Comparison of ENCODE assay signal across 13 cellular contexts in the genomic region with DNA sequence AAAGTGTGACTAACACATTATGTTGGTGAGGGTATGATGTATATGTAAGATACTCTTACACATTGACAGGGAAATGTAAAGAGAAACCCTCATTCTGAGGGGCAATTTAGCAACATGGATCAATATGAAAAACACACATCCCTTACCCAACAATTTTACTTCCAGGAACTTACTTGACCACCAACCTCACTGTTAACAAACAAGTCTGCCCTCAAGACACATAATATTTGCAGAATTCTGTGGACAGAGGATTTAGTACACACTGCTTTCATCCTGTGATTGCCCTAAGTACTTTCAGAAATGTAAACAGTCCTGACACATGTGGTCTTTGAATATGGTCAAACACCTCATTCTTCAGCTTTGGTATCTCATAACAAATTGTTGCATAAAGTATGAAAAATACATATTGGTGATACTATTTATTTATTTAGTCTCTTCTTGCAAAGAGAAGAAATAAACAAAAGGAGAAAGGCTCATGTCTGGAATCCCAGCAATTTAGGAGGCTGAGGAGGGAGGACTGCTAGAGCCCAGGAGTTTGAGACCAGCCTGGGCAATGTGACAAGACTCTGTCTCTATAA. TPM values are rescaled to one million over a fixed set of nuclear protein-coding genes. Genes with fewer than 3 reads are reported as not detected.
DNase-seq lines count a peak whose midpoint lies in the region; ATAC-seq and TF ChIP-seq lines count a peak whose summit lies in the region.
"Had no signal": no experiment of that assay in that cellular context is flagged by ENCODE, and none has a peak within 500 bp of the region (broad histone marks: within the 10 kb centered on the region; RNA-seq: fewer than 3 reads in every experiment).

No MANE protein-coding gene starts in this region.

- DNase-seq in AG08396 (ENCODE audit: low spot score): peak; percentile 33
- peak; percentile 81 for DNase-seq in EH (ENCODE audit: low read depth)
- no peak for DNase-seq in activated CD4-positive, alpha-beta memory T cell treated with anti-CD3 and anti-CD28 coated beads, Interleukin-2, amount 10 ng/mL, durations not matched to agents 7 days and 5 days
- DNase-seq in fibroblast of mammary gland (ENCODE audit: low read depth): peak; percentile 14
- no peak for DNase-seq in HEK293T (ENCODE audit: extremely low spot score)
- no peak for DNase-seq in cardiac septum (ENCODE audit: low spot score)
- DNase-seq: cerebellar nuclear complex, kidney glomerular epithelial cell, NCI-H1436 treated with DMSO at 0.1 percent for 48 hours had no signal

- H3K27me3 Mint-ChIP-seq in activated CD4-positive, alpha-beta memory T cell treated with anti-CD3 and anti-CD28 coated beads, Interleukin-2, amount 10 ng/mL, durations not matched to agents 7 days and 5 days: no peaks in the 10 kb centered on the region

- POLR2A ChIA-PET in activated CD4-positive, alpha-beta memory T cell treated with anti-CD3 and anti-CD28 coated beads, Interleukin-2, amount 10 ng/mL, durations not matched to agents 7 days and 5 days (lab: Charles Lee): no interaction called here
- POLR2A ChIA-PET in HEK293T (lab: Yijun Ruan, JAX): no interaction called here

- H3K27ac Mint-ChIP-seq in activated CD4-positive, alpha-beta memory T cell treated with anti-CD3 and anti-CD28 coated beads, Interleukin-2, amount 10 ng/mL, durations not matched to agents 7 days and 5 days: peak overlapping the region; percentile 56

- intact Hi-C loops in cardiac septum (cut with DNase I): no loop called here

- no peak overlapping the region for H3K4me3 Mint-ChIP-seq in activated CD4-positive, alpha-beta memory T cell treated with anti-CD3 and anti-CD28 coated beads, Interleukin-2, amount 10 ng/mL, durations not matched to agents 7 days and 5 days

- peaks cover 63% of the 10 kb centered on the region for H3K4me1 Mint-ChIP-seq in activated CD4-positive, alpha-beta memory T cell treated with anti-CD3 and anti-CD28 coated beads, Interleukin-2, amount 10 ng/mL, durations not matched to agents 7 days and 5 days

- CTCF ChIA-PET in activated CD4-positive, alpha-beta memory T cell treated with anti-CD3 and anti-CD28 coated beads, Interleukin-2, amount 10 ng/mL, durations not matched to agents 7 days and 5 days (lab: Charles Lee): no interaction called here
- CTCF ChIA-PET in HEK293T (lab: Yijun Ruan, JAX): no interaction called here

- no peak for TF ChIP-seq CTCF in fibroblast of mammary gland (conservative IDR thresholded peaks at IDR 0.05; ENCODE audit: control insufficient read depth, insufficient read depth, low read depth, low read length)

- no peaks in the 10 kb centered on the region for H3K9me3 Mint-ChIP-seq in activated CD4-positive, alpha-beta memory T cell treated with anti-CD3 and anti-CD28 coated beads, Interleukin-2, amount 10 ng/mL, durations not matched to agents 7 days and 5 days

- H3K4me3 ChIP-seq in fibroblast of mammary gland (ENCODE audit: control insufficient read depth, low read depth, low read length): no peak overlapping the region

- peaks cover 21% of the 10 kb centered on the region for H3K36me3 Mint-ChIP-seq in activated CD4-positive, alpha-beta memory T cell treated with anti-CD3 and anti-CD28 coated beads, Interleukin-2, amount 10 ng/mL, durations not matched to agents 7 days and 5 days (ENCODE audit: low read depth)

- ATAC-seq in GM18519 (IDR thresholded peaks at IDR 0.05; ENCODE audit: low FRiP score, unreplicated experiment): no peak
- ATAC-seq in HG03354 (IDR thresholded peaks at IDR 0.05; ENCODE audit: poor library complexity, severe bottlenecking, unreplicated experiment): no peak

TF ChIP-seq in HEK293T, 16 proteins besides CTCF, POLR2A, EP300 and RAD21:
- TF ChIP-seq FOXM1 (IDR thresholded peaks at IDR 0.05; ENCODE audit: borderline replicate concordance) (no peak), SUZ12 (IDR thresholded peaks at IDR 0.05) (no peak), L3MBTL2 (conservative IDR thresholded peaks at IDR 0.05) (no peak), TARDBP (IDR thresholded peaks at IDR 0.05) (no peak), ELF4 (IDR thresholded peaks at IDR 0.05) (no peak), NFRKB (IDR thresholded peaks at IDR 0.05) (no peak), ZNF384 (IDR thresholded peaks at IDR 0.05) (no peak), HDGF (IDR thresholded peaks at IDR 0.05; ENCODE audit: borderline replicate concordance) (no peak), FOXA1 (IDR thresholded peaks at IDR 0.05) (no peak), ARNT (IDR thresholded peaks at IDR 0.05) (no peak), BHLHE40 (IDR thresholded peaks at IDR 0.05; ENCODE audit: borderline replicate concordance) (no peak), PKNOX1 (IDR thresholded peaks at IDR 0.05) (no peak), CTBP1 (IDR thresholded peaks at IDR 0.05; ENCODE audit: borderline replicate concordance) (no peak), FOXK2 (IDR thresholded peaks at IDR 0.05) (no peak), LEF1 (IDR thresholded peaks at IDR 0.05; ENCODE audit: borderline replicate concordance) (no peak), SP1 (IDR thresholded peaks at IDR 0.05) (no peak)
TF ChIP-seq in HEK293T: peak in this region for 0.

RNA-seq across cellular contexts. Expression of gene USP48, which starts 6.9 kb away (rescaled TPM):
- 10 to 100 TPM; 80.1 to 81.8 TPM for total RNA-seq in activated CD4-positive, alpha-beta memory T cell treated with anti-CD3 and anti-CD28 coated beads, Interleukin-2, amount 10 ng/mL, durations not matched to agents 7 days and 5 days
- 41.3 TPM for total RNA-seq in cardiac septum

RNA-seq across cellular contexts. Expression of gene LDLRAD2, which starts 36.0 kb away (rescaled TPM):
- total RNA-seq in activated CD4-positive, alpha-beta memory T cell treated with anti-CD3 and anti-CD28 coated beads, Interleukin-2, amount 10 ng/mL, durations not matched to agents 7 days and 5 days: not detected
- 0.05 TPM for total RNA-seq in cardiac septum
- total RNA-seq: activated CD8-positive, alpha-beta memory T cell treated with anti-CD3 and anti-CD28 coated beads for 36 hours; subcutaneous adipose tissue had no signal

Comparison
In these comparisons a context has a peak if more than half of its experiments do, and no peak if none do; other contexts are left out.
1. DNase-seq: peak in AG08396 (single experiment), EH (single experiment) and fibroblast of mammary gland (single experiment); none in activated CD4-positive, alpha-beta memory T cell treated with anti-CD3 and anti-CD28 coated beads, Interleukin-2, amount 10 ng/mL, durations not matched to agents 7 days and 5 days (single experiment), HEK293T (single experiment) and cardiac septum (single experiment).